28 cellular contexts compared by ENCODE assay signal in the genomic region with DNA sequence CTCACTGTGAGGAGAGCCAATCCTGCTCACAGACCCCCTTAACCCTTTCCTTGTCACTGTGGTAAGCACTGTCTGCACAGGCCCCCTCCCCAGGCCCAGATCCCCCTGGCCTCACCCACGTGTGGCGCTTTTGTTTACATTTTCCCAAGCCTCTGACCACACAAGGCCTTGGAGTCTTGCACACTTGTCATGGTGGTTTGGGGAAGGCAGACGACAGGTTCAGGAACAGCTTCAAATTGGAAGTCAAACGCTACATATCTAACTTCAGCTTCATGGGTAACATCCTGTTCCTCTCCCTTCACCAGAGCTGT.
"Had no signal": no experiment of that assay in that cellular context is flagged by ENCODE, and none has a peak within 500 bp of the region (broad histone marks: within the 10 kb centered on the region; RNA-seq: fewer than 3 reads in every experiment).

No MANE protein-coding gene starts in this region.

- H3K27me3 ChIP-seq: body of pancreas, testis had no signal

- ATAC-seq: activated naive CD4-positive, alpha-beta T cell treated with anti-CD3 and anti-CD28 coated beads, Interleukin-2, amount 50 U/mL, for 72 hours; body of pancreas; esophagus mucosa; left colon; naive thymus-derived CD8-positive, alpha-beta T cell; right cardiac atrium; stimulated activated naive CD8-positive, alpha-beta T cell treated with anti-CD3 and anti-CD28 coated beads, Interleukin-15, Interleukin-2, amounts not matched to agents 100 U/mL and 50 U/mL, for 24 hours; T-helper 17 cell had no signal

- H3K27ac Mint-ChIP-seq: activated CD4-positive, alpha-beta memory T cell treated with anti-CD3 and anti-CD28 coated beads for 36 hours; activated CD4-positive, alpha-beta T cell treated with anti-CD3 and anti-CD28 coated beads, Interleukin-2, amount 10 ng/mL, durations not matched to agents 24 days and 14 days; activated naive CD4-positive, alpha-beta T cell treated with anti-CD3 and anti-CD28 coated beads, Interleukin-2, amount 50 U/mL, for 72 hours; immature natural killer cell; T-helper 17 cell had no signal

- H3K4me1 Mint-ChIP-seq: immature natural killer cell, T-helper 17 cell had no signal

- DNase-seq: activated CD4-positive, alpha-beta memory T cell treated with anti-CD3 and anti-CD28 coated beads for 36 hours; activated CD4-positive, CD25-positive, alpha-beta regulatory T cell treated with anti-CD3 and anti-CD28 coated beads, Interleukin-2, amount 50 U/mL, for 72 hours; activated naive CD4-positive, alpha-beta T cell; activated T-cell treated with anti-CD3 and anti-CD28 coated beads, Interleukin-2, amount 50 U/mL, for 48 hours; body of pancreas; dorsolateral prefrontal cortex; effector memory CD4-positive, alpha-beta T cell; head of caudate nucleus; hypothalamus; immature natural killer cell; kidney; left colon; mammary epithelial cell; naive thymus-derived CD8-positive, alpha-beta T cell; right cardiac atrium; stimulated activated CD4-positive, alpha-beta T cell treated with anti-CD3 and anti-CD28 coated beads, Interleukin-12 subunit alpha, Interleukin-12 subunit beta, amount 100 ng/mL, for 4 hours; stimulated activated CD4-positive, alpha-beta T cell treated with anti-CD3 and anti-CD28 coated beads, Interleukin-4, amount 100 ng/mL, for 1 hour; stimulated activated naive CD8-positive, alpha-beta T cell treated with anti-CD3 and anti-CD28 coated beads, Interleukin-15, Interleukin-2, amounts not matched to agents 100 U/mL and 50 U/mL, for 24 hours; T-helper 17 cell; T1000; testis; transverse colon had no signal

- H3K27ac ChIP-seq: body of pancreas, cardiac muscle cell, coronary artery, dorsolateral prefrontal cortex, skin epidermis, testis, transverse colon had no signal

- H3K9me3 ChIP-seq: body of pancreas, testis had no signal

- H3K4me3 ChIP-seq: body of pancreas, cardiac muscle cell, coronary artery, dorsolateral prefrontal cortex, skin epidermis, testis, transverse colon had no signal

- H3K4me3 Mint-ChIP-seq: activated CD4-positive, alpha-beta memory T cell treated with anti-CD3 and anti-CD28 coated beads for 36 hours; activated CD4-positive, alpha-beta T cell treated with anti-CD3 and anti-CD28 coated beads, Interleukin-2, amount 10 ng/mL, durations not matched to agents 24 days and 14 days; immature natural killer cell; T-helper 17 cell had no signal

- H3K36me3 ChIP-seq: cardiac muscle cell, transverse colon had no signal

- H3K36me3 Mint-ChIP-seq: activated CD4-positive, alpha-beta memory T cell treated with anti-CD3 and anti-CD28 coated beads for 36 hours; immature natural killer cell had no signal
